Comparison of ENCODE assay signal across 10 cellular contexts in genomic region chr4:185534534-185534849, GRCh38. TPM values are rescaled to one million over a fixed set of nuclear protein-coding genes. Genes with fewer than 3 reads are reported as not detected.
A peak's percentile ranks its signal among the peaks of the same experiment; 100 is the strongest.
DNase-seq lines count a peak whose midpoint lies in the region; ATAC-seq and TF ChIP-seq lines count a peak whose summit lies in the region.
"Had no signal": no experiment of that assay in that cellular context is flagged by ENCODE, and none has a peak within 500 bp of the region (broad histone marks: within the 10 kb centered on the region; RNA-seq: fewer than 3 reads in every experiment).

No MANE protein-coding gene starts in this region.

- H3K4me3 ChIP-seq in AG04449 (ENCODE audit: low read depth, low read length) (peak overlapping the region; percentile 52; the same call in 1 of the 2 replicates), PC-9 (peak overlapping the region; percentile 73), fibroblast of lung (replicated peaks in 1 of 4; ENCODE audit: control extremely low read depth in 1 of 4, insufficient read depth in 1 of 4, low read depth in 3 of 4, low read length in 4 of 4) (peak overlapping the region; percentile 60 to 78 (median 68))
- no peak overlapping the region for H3K4me3 ChIP-seq in naive thymus-derived CD4-positive, alpha-beta T cell (ENCODE audit: low read length)

- no peaks in the 10 kb centered on the region for H3K4me1 ChIP-seq in PC-9 (replicated peaks; ENCODE audit: insufficient read depth)
- peaks cover 3% of the 10 kb centered on the region for H3K4me1 ChIP-seq in fibroblast of lung (ENCODE audit: control insufficient read depth, extremely low read depth, insufficient read depth, low read length)
- no peaks in the 10 kb centered on the region for H3K4me1 ChIP-seq in naive thymus-derived CD4-positive, alpha-beta T cell (ENCODE audit: control insufficient read depth in 2 of 2, insufficient read depth in 2 of 2, low read length in 2 of 2)
- no peaks in the 10 kb centered on the region for H3K4me1 ChIP-seq in foreskin keratinocyte

- no peak for TF ChIP-seq CTCF in AG04449 (IDR thresholded peaks at IDR 0.05; ENCODE audit: insufficient read depth, low read length, missing control alignments)
- no peak for TF ChIP-seq CTCF in PC-9 (conservative IDR thresholded peaks at IDR 0.05)
- TF ChIP-seq CTCF in fibroblast of lung (conservative IDR thresholded peaks at IDR 0.05 in 1 of 2, IDR thresholded peaks at IDR 0.05 in 1 of 2; ENCODE audit: low read depth in 1 of 2, low read length in 2 of 2): no peak
- no peak for TF ChIP-seq CTCF in foreskin keratinocyte (conservative IDR thresholded peaks at IDR 0.05)

- CTCF ChIA-PET in AG04449 (lab: Yijun Ruan, JAX) (interaction anchor here (0.9 kb wide), 1 partner anchor 63 kb away, joined by 3 read pairs; no protein-coding TSS in a partner anchor), PC-9 (lab: Charles Lee) (no interaction called here)
- CTCF ChIA-PET in naive thymus-derived CD4-positive, alpha-beta T cell (lab: Charles Lee): no interaction called here

- intact Hi-C loops in PC-9 (cut with micrococcal nuclease; ENCODE audit: unreplicated experiment): loop anchor here (2.0 kb wide), 1 partner anchor 64 kb away; the partner anchor contains the start of gene CCDC110
- intact Hi-C loops in naive thymus-derived CD4-positive, alpha-beta T cell (cut with micrococcal nuclease): no loop called here

- BruUV-seq in PC-9 (replicated peaks; lab: Mats Ljungman, UMichigan): TSS peak; percentile 64

- H3K36me3 ChIP-seq in PC-9 (ENCODE audit: low read depth) (no peaks in the 10 kb centered on the region), fibroblast of lung (ENCODE audit: control insufficient read depth, insufficient read depth, low read length) (no peaks in the 10 kb centered on the region)
- no peaks in the 10 kb centered on the region for H3K36me3 ChIP-seq in naive thymus-derived CD4-positive, alpha-beta T cell (ENCODE audit: control insufficient read depth in 2 of 3, insufficient read depth in 3 of 3, low read length in 3 of 3)

- H3K4me3 Mint-ChIP-seq in naive thymus-derived CD4-positive, alpha-beta T cell: peak overlapping the region; percentile 37 to 77 (median 54)

- H3K4me2 ChIP-seq in PC-9 (peak overlapping the region; percentile 84), fibroblast of lung (ENCODE audit: extremely low read depth, insufficient read depth, low read length) (peak overlapping the region; percentile 36)

- H3K27ac ChIP-seq in PC-9 (no peak overlapping the region), fibroblast of lung (ENCODE audit: insufficient read depth, low read length) (peak overlapping the region; percentile 64), foreskin keratinocyte (no peak overlapping the region)
- H3K27ac ChIP-seq in naive thymus-derived CD4-positive, alpha-beta T cell (ENCODE audit: low read depth, low read length): no peak overlapping the region

- no peak for DNase-seq in AG04449 (ENCODE audit: low read depth, low spot score)
- no peak for DNase-seq in PC-9
- DNase-seq in fibroblast of lung (ENCODE audit: low read depth in 2 of 2): no peak
- no peak for DNase-seq in naive thymus-derived CD4-positive, alpha-beta T cell
- no peak for DNase-seq in foreskin keratinocyte
- DNase-seq: DND-41, NCI-H1417 treated with DMSO at 0.1 percent for 48 hours had no signal

- H2AFZ ChIP-seq in PC-9 (peak overlapping the region; percentile 95), fibroblast of lung (ENCODE audit: low read length) (peak overlapping the region; percentile 69)

- no peaks in the 10 kb centered on the region for H3K9me3 Mint-ChIP-seq in naive thymus-derived CD4-positive, alpha-beta T cell

- H3K4me1 Mint-ChIP-seq in naive thymus-derived CD4-positive, alpha-beta T cell: peaks cover 0 to 12% (median 6%) of the 10 kb centered on the region in 7 donors

- H3K27me3 Mint-ChIP-seq in naive thymus-derived CD4-positive, alpha-beta T cell: peaks cover 42 to 57% (median 48%) of the 10 kb centered on the region in 5 donors

- H3K79me2 ChIP-seq in PC-9 (ENCODE audit: low read depth): no peaks in the 10 kb centered on the region
- no peaks in the 10 kb centered on the region for H3K79me2 ChIP-seq in fibroblast of lung (ENCODE audit: control insufficient read depth, insufficient read depth, low read length)

- POLR2A ChIA-PET in AG04449 (lab: Yijun Ruan, JAX) (no interaction called here), PC-9 (lab: Charles Lee; ENCODE audit: unreplicated experiment) (interaction anchor here (0.6 to 0.7 kb wide), 2 partner anchors 24 to 39 kb away, joined by 4 to 7 read pairs; no protein-coding TSS in a partner anchor)
- POLR2A ChIA-PET in naive thymus-derived CD4-positive, alpha-beta T cell (lab: Charles Lee): no interaction called here

- H3K9me3 ChIP-seq in PC-9 (ENCODE audit: insufficient read depth, low read depth) (no peaks in the 10 kb centered on the region), fibroblast of lung (ENCODE audit: control insufficient read depth, insufficient read depth, low read depth, low read length) (no peaks in the 10 kb centered on the region)
- H3K9me3 ChIP-seq in naive thymus-derived CD4-positive, alpha-beta T cell (ENCODE audit: control insufficient read depth in 2 of 3, low read length in 3 of 3): no peaks in the 10 kb centered on the region

- no peaks in the 10 kb centered on the region for H3K9me2 ChIP-seq in PC-9 (ENCODE audit: insufficient read depth)

- no peak for ATAC-seq in naive thymus-derived CD4-positive, alpha-beta T cell
- ATAC-seq in GM21723 (IDR thresholded peaks at IDR 0.05; ENCODE audit: unreplicated experiment) (no peak), GM19452 (IDR thresholded peaks at IDR 0.05; ENCODE audit: unreplicated experiment) (no peak), HG03442 (IDR thresholded peaks at IDR 0.05; ENCODE audit: unreplicated experiment) (no peak), foreskin keratinocyte (no peak)

- H4K20me1 ChIP-seq in PC-9 (ENCODE audit: insufficient read depth) (no peaks in the 10 kb centered on the region), fibroblast of lung (ENCODE audit: control insufficient read depth, extremely low read depth, insufficient read depth, low read length) (no peaks in the 10 kb centered on the region)

- no peaks in the 10 kb centered on the region; the same call in 1 of the 2 replicates for H3F3A ChIP-seq in PC-9 (ENCODE audit: insufficient read depth, low read depth)

- H3K27me3 ChIP-seq in PC-9 (ENCODE audit: insufficient read depth, low read depth): no peaks in the 10 kb centered on the region
- H3K27me3 ChIP-seq in fibroblast of lung (ENCODE audit: control insufficient read depth, insufficient read depth, low read length): no peaks in the 10 kb centered on the region
- peaks cover 0 to 5% of the 10 kb centered on the region in 2 donors for H3K27me3 ChIP-seq in naive thymus-derived CD4-positive, alpha-beta T cell (ENCODE audit: control insufficient read depth in 2 of 2, insufficient read depth in 2 of 2, low read length in 2 of 2)
- peaks cover 100% of the 10 kb centered on the region for H3K27me3 ChIP-seq in foreskin keratinocyte

- H3K36me3 Mint-ChIP-seq in naive thymus-derived CD4-positive, alpha-beta T cell: no peaks in the 10 kb centered on the region

- peak overlapping the region; percentile 73 for H3K9ac ChIP-seq in fibroblast of lung (ENCODE audit: insufficient read depth, low read length)

- no peak overlapping the region for H3K27ac Mint-ChIP-seq in naive thymus-derived CD4-positive, alpha-beta T cell

RNA-seq across cellular contexts. Expression of gene PDLIM3, which starts 0.8 kb away (rescaled TPM):
- total RNA-seq in PC-9 (2021) (3.3 and 5.6 TPM in 2 replicates), fibroblast of lung (20.8 and 50.3 TPM in 2 replicates), foreskin keratinocyte (not detected in 2 replicates)
- polyA plus RNA-seq in fibroblast of lung (8.7 and 14.2 TPM in 2 replicates), foreskin keratinocyte (0.10 TPM in 1 of 2 replicates, not detected in the other)
- 5.5 and 9.6 TPM in 2 replicates for polyA plus RNA-seq in fibroblast of lung (2012)
- 0.86 and 30.1 TPM in 2 replicates for polyA minus RNA-seq in fibroblast of lung (ENCODE audit: low replicate concordance)
- total RNA-seq in naive thymus-derived CD4-positive, alpha-beta T cell: not detected
- not detected for polyA plus RNA-seq in naive thymus-derived CD4-positive, alpha-beta T cell
